Comparison of ENCODE assay signal across 9 cellular contexts in the genomic region with DNA sequence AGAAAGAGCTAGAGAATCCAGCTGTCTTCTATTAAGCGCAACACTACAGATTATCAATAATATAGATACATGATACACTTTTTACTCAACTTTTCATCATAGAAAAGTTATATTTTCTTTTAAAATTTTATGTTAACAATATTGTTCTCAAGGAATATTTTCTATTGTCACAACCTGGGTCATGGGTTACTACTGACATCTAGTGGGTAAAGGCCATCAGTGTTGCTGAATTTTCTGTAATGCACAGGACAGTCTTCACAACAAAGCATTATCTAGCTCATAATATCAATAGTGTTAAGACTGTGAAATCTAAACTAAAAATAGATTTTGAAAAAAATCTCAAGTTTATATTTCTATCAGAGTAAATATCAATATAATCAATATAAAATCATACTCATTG.
DNase-seq lines count a peak whose midpoint lies in the region; ATAC-seq, FAIRE-seq and TF ChIP-seq lines count a peak whose summit lies in the region.
"Had no signal": no experiment of that assay in that cellular context is flagged by ENCODE, and none has a peak within 500 bp of the region (broad histone marks: within the 10 kb centered on the region; RNA-seq: fewer than 3 reads in every experiment).

No MANE protein-coding gene starts in this region.

- DNase-seq in EH (ENCODE audit: low read depth), result peak; percentile 4
- peak; percentile 9 to 38 (median 15) for DNase-seq in K562 (ENCODE audit: extremely low read depth in 1 of 4, low spot score in 3 of 4)
- peak; percentile 35 for DNase-seq in medulla oblongata (ENCODE audit: extremely low spot score)
- no peak for DNase-seq in H54 (ENCODE audit: insufficient read length, low spot score)
- DNase-seq in NCI-H2081 treated with DMSO at 0.1 percent for 48 hours (lab: John Stamatoyannopoulos, UW), result no peak
- DNase-seq: activated CD4-positive, alpha-beta T cell treated with anti-CD3 and anti-CD28 coated beads, Interleukin-2, amount 50 U/mL, for 4 hours; NCI-H446 treated with DMSO at 0.1 percent for 48 hours had no signal

- H4K20me1 ChIP-seq in KMS-11 (ENCODE audit: insufficient read depth), result no peaks in the 10 kb centered on the region
- H4K20me1 ChIP-seq in K562 (replicated peaks; ENCODE audit: control insufficient read depth, insufficient read depth, low read length), result no peaks in the 10 kb centered on the region

- H2AFZ ChIP-seq in KMS-11 (ENCODE audit: low read depth), result no peak overlapping the region
- H2AFZ ChIP-seq in K562 (ENCODE audit: low read depth, low read length), result no peak overlapping the region

- CTCF ChIA-PET in K562 (lab: Yijun Ruan, JAX; ENCODE audit: low intra/inter-chr PET ratio), result no interaction called here

- POLR2A ChIA-PET in K562 (lab: Yijun Ruan, JAX), result no interaction called here

- intact Hi-C loops in K562 (cut with micrococcal nuclease), result no loop called here

- TF ChIP-seq EP300 in K562 (IDR thresholded peaks at IDR 0.05; ENCODE audit: low read length), result no peak

- H3K9me1 ChIP-seq in K562 (ENCODE audit: control insufficient read depth, insufficient read depth, low read length), result no peaks in the 10 kb centered on the region

- H3K36me3 ChIP-seq in KMS-11 (ENCODE audit: insufficient read depth), result no peaks in the 10 kb centered on the region
- H3K36me3 ChIP-seq in K562 (ENCODE audit: control insufficient read depth, insufficient read depth, low read length), result no peaks in the 10 kb centered on the region

- no peak for TF ChIP-seq POLR2A in K562 (conservative IDR thresholded peaks at IDR 0.05)
- TF ChIP-seq POLR2A in H54 (IDR thresholded peaks at IDR 0.05; ENCODE audit: low read depth, low read length), result no peak

- no TSS peak for BruUV-seq in K562 (replicated peaks; lab: Mats Ljungman, UMichigan)

- H3K27me3 ChIP-seq in KMS-11 (ENCODE audit: insufficient read depth, low read depth) (no peaks in the 10 kb centered on the region), K562 (ENCODE audit: control insufficient read depth in 2 of 2, insufficient read depth in 2 of 2, low read length in 2 of 2) (no peaks in the 10 kb centered on the region)

- WGBS in K562 (ENCODE audit: insufficient coverage, low coverage, missing lambda C conversion rate), result 9% methylated on average over 1 of the region's 1 CpG

- FAIRE-seq in K562 (lab: Jason Lieb, UNC) (peak; percentile 72), H54 (lab: Jason Lieb, UNC) (no peak)

- H3K27ac ChIP-seq in KMS-11 (no peak overlapping the region), K562 (ENCODE audit: extremely low read depth, low read depth, low read length) (no peak overlapping the region)

- no peak overlapping the region for H3K4me2 ChIP-seq in KMS-11
- no peak overlapping the region for H3K4me2 ChIP-seq in K562 (ENCODE audit: insufficient read depth, low read length)

- TF ChIP-seq RAD21 in K562 (CRISPR knock-in tag; conservative IDR thresholded peaks at IDR 0.05 in 1 of 2, IDR thresholded peaks at IDR 0.05 in 1 of 2), result peak; percentile 26 to 75; a peak in 3 of 4 replicates

- H3K4me3 ChIP-seq in KMS-11 (IDR thresholded peaks at IDR 0.05; ENCODE audit: insufficient read depth, low read depth, low read length) (no peak overlapping the region), K562 (no peak overlapping the region)

- H3K9me3 ChIP-seq in K562 (replicated peaks; ENCODE audit: control insufficient read depth, insufficient read depth, low read depth, low read length), result no peaks in the 10 kb centered on the region; the same call in 1 of the 2 replicates

- H3K79me2 ChIP-seq in KMS-11 (ENCODE audit: insufficient read depth, low read depth), result no peaks in the 10 kb centered on the region
- H3K79me2 ChIP-seq in K562 (ENCODE audit: control insufficient read depth, insufficient read depth, low read length), result no peaks in the 10 kb centered on the region

- in situ Hi-C loops in K562 (cut with MboI), result no loop called here

- no peaks in the 10 kb centered on the region for H3K4me1 ChIP-seq in KMS-11 (ENCODE audit: low read depth, poor library complexity, severe bottlenecking)
- no peaks in the 10 kb centered on the region for H3K4me1 ChIP-seq in K562 (replicated peaks in 1 of 2; ENCODE audit: control insufficient read depth in 2 of 2, insufficient read depth in 2 of 2, low read length in 2 of 2)

- TF ChIP-seq CTCF in KMS-11 (conservative IDR thresholded peaks at IDR 0.05; ENCODE audit: low read depth, low read length) (peak; percentile 46; the same call in 1 of the 2 replicates), K562 (IDR thresholded peaks at IDR 0.05 in 2 of 3, conservative IDR thresholded peaks at IDR 0.05 in 1 of 3; ENCODE audit: insufficient read depth in 2 of 3, low read depth in 1 of 3, low read length in 3 of 3) (peak; percentile 40 to 72 (median 44); a peak in 3 of 6 replicates)

- no peak overlapping the region for H3K9ac ChIP-seq in KMS-11
- H3K9ac ChIP-seq in K562 (ENCODE audit: insufficient read depth in 1 of 2, low read depth in 2 of 2, low read length in 2 of 2), result no peak overlapping the region

- peak; percentile 60; the same call in 2 of the 3 replicates for ATAC-seq in K562
- ATAC-seq in GM21515 (IDR thresholded peaks at IDR 0.05; ENCODE audit: unreplicated experiment), result no peak

TF ChIP-seq in K562, 482 proteins besides CTCF, POLR2A, EP300 and RAD21:
- peak; percentile 58 for TF ChIP-seq SMC3 (conservative IDR thresholded peaks at IDR 0.05; ENCODE audit: insufficient read depth, low read depth, low read length)
- TF ChIP-seq, protein P1, sequence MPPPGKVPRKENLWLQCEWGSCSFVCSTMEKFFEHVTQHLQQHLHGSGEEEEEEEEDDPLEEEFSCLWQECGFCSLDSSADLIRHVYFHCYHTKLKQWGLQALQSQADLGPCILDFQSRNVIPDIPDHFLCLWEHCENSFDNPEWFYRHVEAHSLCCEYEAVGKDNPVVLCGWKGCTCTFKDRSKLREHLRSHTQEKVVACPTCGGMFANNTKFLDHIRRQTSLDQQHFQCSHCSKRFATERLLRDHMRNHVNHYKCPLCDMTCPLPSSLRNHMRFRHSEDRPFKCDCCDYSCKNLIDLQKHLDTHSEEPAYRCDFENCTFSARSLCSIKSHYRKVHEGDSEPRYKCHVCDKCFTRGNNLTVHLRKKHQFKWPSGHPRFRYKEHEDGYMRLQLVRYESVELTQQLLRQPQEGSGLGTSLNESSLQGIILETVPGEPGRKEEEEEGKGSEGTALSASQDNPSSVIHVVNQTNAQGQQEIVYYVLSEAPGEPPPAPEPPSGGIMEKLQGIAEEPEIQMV (tag; conservative IDR thresholded peaks at IDR 0.05; ENCODE audit: low read depth), result no peak

Comparison
In these comparisons a context has a peak if more than half of its experiments do, and no peak if none do; other contexts are left out.
1. DNase-seq: peak in EH (single experiment), K562 (4 of 4) and medulla oblongata (single experiment); none in H54 (single experiment) and NCI-H2081 treated with DMSO at 0.1 percent for 48 hours (single experiment).